17 cellular contexts compared by ENCODE assay signal in the genomic region with DNA sequence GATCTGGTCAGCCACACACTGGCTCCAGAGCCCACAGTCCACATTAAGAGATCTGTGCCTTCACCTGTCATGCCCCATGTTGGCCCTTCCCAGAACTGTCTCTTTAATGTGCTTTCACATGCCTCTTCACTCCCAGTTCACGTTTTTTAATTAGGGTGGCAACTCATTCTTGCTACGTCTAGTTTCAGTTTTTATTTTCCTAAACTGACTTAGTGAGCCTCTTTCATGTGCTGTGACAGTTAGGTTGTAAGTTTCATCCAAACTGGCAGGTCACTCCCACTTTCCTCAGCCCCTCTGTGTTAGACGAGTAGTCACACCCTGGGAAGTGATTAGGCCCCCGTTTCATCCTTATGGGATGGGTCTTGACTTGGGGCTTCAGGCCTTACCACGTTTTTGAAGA.
DNase-seq lines count a peak whose midpoint lies in the region; ATAC-seq, FAIRE-seq and TF ChIP-seq lines count a peak whose summit lies in the region.
"Had no signal": no experiment of that assay in that cellular context is flagged by ENCODE, and none has a peak within 500 bp of the region (broad histone marks: within the 10 kb centered on the region; RNA-seq: fewer than 3 reads in every experiment).

No MANE protein-coding gene starts in this region.

- peak overlapping the region; percentile 41 for H3K4me3 Mint-ChIP-seq in activated CD8-positive, alpha-beta memory T cell treated with anti-CD3 and anti-CD28 coated beads, Interleukin-2, amount 10 ng/mL, durations not matched to agents 7 days and 5 days
- peak overlapping the region; percentile 75 for H3K4me3 Mint-ChIP-seq in activated T-helper 1 cell treated with anti-CD3 and anti-CD28 coated beads, Interleukin-12 subunit alpha, Interleukin-12 subunit beta, Interleukin-2, Interleukin-4 antibody, amounts not matched to agents 30 ng/mL and 10 ng/mL and 1 ng/mL, durations not matched to agents 14 hours and 24 hours and 36 hours
- peak overlapping the region in 5 of 10 donors; percentile 10 to 75 (median 48) for H3K4me3 Mint-ChIP-seq in naive thymus-derived CD8-positive, alpha-beta T cell

- ATAC-seq in activated CD8-positive, alpha-beta memory T cell treated with anti-CD3 and anti-CD28 coated beads, Interleukin-2, amount 10 ng/mL, durations not matched to agents 7 days and 5 days: peak; percentile 58
- peak; percentile 6 to 26 for ATAC-seq in naive thymus-derived CD8-positive, alpha-beta T cell
- no peak for ATAC-seq in GM19455 (IDR thresholded peaks at IDR 0.05; ENCODE audit: unreplicated experiment)
- ATAC-seq: esophagus mucosa, K562 had no signal

- H3K9me3 Mint-ChIP-seq in activated CD8-positive, alpha-beta memory T cell treated with anti-CD3 and anti-CD28 coated beads, Interleukin-2, amount 10 ng/mL, durations not matched to agents 7 days and 5 days (ENCODE audit: low read depth): no peaks in the 10 kb centered on the region
- no peaks in the 10 kb centered on the region for H3K9me3 Mint-ChIP-seq in activated T-helper 1 cell treated with anti-CD3 and anti-CD28 coated beads, Interleukin-12 subunit alpha, Interleukin-12 subunit beta, Interleukin-2, Interleukin-4 antibody, amounts not matched to agents 30 ng/mL and 10 ng/mL and 1 ng/mL, durations not matched to agents 14 hours and 24 hours and 36 hours
- H3K9me3 Mint-ChIP-seq in naive thymus-derived CD8-positive, alpha-beta T cell: peaks cover 0 to 4% (median 0%) of the 10 kb centered on the region in 9 donors

- H3K36me3 Mint-ChIP-seq in activated CD8-positive, alpha-beta memory T cell treated with anti-CD3 and anti-CD28 coated beads, Interleukin-2, amount 10 ng/mL, durations not matched to agents 7 days and 5 days: peaks cover 2% of the 10 kb centered on the region
- H3K36me3 Mint-ChIP-seq in activated T-helper 1 cell treated with anti-CD3 and anti-CD28 coated beads, Interleukin-12 subunit alpha, Interleukin-12 subunit beta, Interleukin-2, Interleukin-4 antibody, amounts not matched to agents 30 ng/mL and 10 ng/mL and 1 ng/mL, durations not matched to agents 14 hours and 24 hours and 36 hours (ENCODE audit: low read depth): peaks cover 17% of the 10 kb centered on the region
- H3K36me3 Mint-ChIP-seq in naive thymus-derived CD8-positive, alpha-beta T cell: no peaks in the 10 kb centered on the region

- H3K27me3 Mint-ChIP-seq in activated CD8-positive, alpha-beta memory T cell treated with anti-CD3 and anti-CD28 coated beads, Interleukin-2, amount 10 ng/mL, durations not matched to agents 7 days and 5 days: no peaks in the 10 kb centered on the region
- no peaks in the 10 kb centered on the region for H3K27me3 Mint-ChIP-seq in activated T-helper 1 cell treated with anti-CD3 and anti-CD28 coated beads, Interleukin-12 subunit alpha, Interleukin-12 subunit beta, Interleukin-2, Interleukin-4 antibody, amounts not matched to agents 30 ng/mL and 10 ng/mL and 1 ng/mL, durations not matched to agents 14 hours and 24 hours and 36 hours (ENCODE audit: insufficient read depth)
- H3K27me3 Mint-ChIP-seq in naive thymus-derived CD8-positive, alpha-beta T cell: no peaks in the 10 kb centered on the region

- peak; percentile 76 for FAIRE-seq in GM12891 (lab: Jason Lieb, UNC)
- FAIRE-seq: K562 had no signal

- DNase-seq in activated CD8-positive, alpha-beta memory T cell treated with anti-CD3 and anti-CD28 coated beads, Interleukin-2, amount 10 ng/mL, durations not matched to agents 7 days and 5 days: no peak
- DNase-seq in activated CD8-positive, alpha-beta memory T cell treated with anti-CD3 and anti-CD28 coated beads, Interleukin-2, amount 50 U/mL, for 4 hours: no peak
- no peak for DNase-seq in GM12891 (ENCODE audit: insufficient read length, low spot score)
- DNase-seq in activated T-helper 1 cell treated with anti-CD3 and anti-CD28 coated beads, Interleukin-12 subunit alpha, Interleukin-12 subunit beta, Interleukin-2, Interleukin-4 antibody, amounts not matched to agents 30 ng/mL and 10 ng/mL and 1 ng/mL, durations not matched to agents 14 hours and 24 hours and 36 hours (ENCODE audit: low spot score): no peak
- DNase-seq in naive thymus-derived CD8-positive, alpha-beta T cell: no peak
- no peak for DNase-seq in OCI-M2 (lab: John Stamatoyannopoulos, UW; ENCODE audit: unreplicated experiment)
- no peak for DNase-seq in GM03348 (ENCODE audit: low spot score)
- DNase-seq: amygdala, GM23248, kidney glomerular epithelial cell, NCI-H1694, OCI-M1, posterior cingulate gyrus, SIG-M5 had no signal

- CTCF ChIA-PET in activated CD8-positive, alpha-beta memory T cell treated with anti-CD3 and anti-CD28 coated beads, Interleukin-2, amount 10 ng/mL, durations not matched to agents 7 days and 5 days (lab: Charles Lee): no interaction called here

- peak overlapping the region; percentile 87 for H3K27ac Mint-ChIP-seq in activated CD8-positive, alpha-beta memory T cell treated with anti-CD3 and anti-CD28 coated beads, Interleukin-2, amount 10 ng/mL, durations not matched to agents 7 days and 5 days
- H3K27ac Mint-ChIP-seq in activated T-helper 1 cell treated with anti-CD3 and anti-CD28 coated beads, Interleukin-12 subunit alpha, Interleukin-12 subunit beta, Interleukin-2, Interleukin-4 antibody, amounts not matched to agents 30 ng/mL and 10 ng/mL and 1 ng/mL, durations not matched to agents 14 hours and 24 hours and 36 hours: peak overlapping the region; percentile 96
- H3K27ac Mint-ChIP-seq in naive thymus-derived CD8-positive, alpha-beta T cell: peak overlapping the region in 5 of 10 donors; percentile 71 to 98 (median 94)

- no peak for TF ChIP-seq POLR2A in GM12891 (IDR thresholded peaks at IDR 0.05; ENCODE audit: low read depth, low read length)

- POLR2A ChIA-PET in naive thymus-derived CD8-positive, alpha-beta T cell (lab: Charles Lee): no interaction called here

- intact Hi-C loops in activated T-helper 1 cell treated with anti-CD3 and anti-CD28 coated beads, Interleukin-12 subunit alpha, Interleukin-12 subunit beta, Interleukin-2, Interleukin-4 antibody, amounts not matched to agents 30 ng/mL and 10 ng/mL and 1 ng/mL, durations not matched to agents 14 hours and 24 hours and 36 hours (cut with micrococcal nuclease): loop anchor here (1.0 to 10.0 kb wide), 5 partner anchors 8 to 1674 kb away; no protein-coding TSS in a partner anchor

- peaks cover 41% of the 10 kb centered on the region for H3K4me1 Mint-ChIP-seq in activated CD8-positive, alpha-beta memory T cell treated with anti-CD3 and anti-CD28 coated beads, Interleukin-2, amount 10 ng/mL, durations not matched to agents 7 days and 5 days
- H3K4me1 Mint-ChIP-seq in activated T-helper 1 cell treated with anti-CD3 and anti-CD28 coated beads, Interleukin-12 subunit alpha, Interleukin-12 subunit beta, Interleukin-2, Interleukin-4 antibody, amounts not matched to agents 30 ng/mL and 10 ng/mL and 1 ng/mL, durations not matched to agents 14 hours and 24 hours and 36 hours (ENCODE audit: low read depth): peaks cover 51% of the 10 kb centered on the region
- peaks cover 23 to 59% (median 38%) of the 10 kb centered on the region in 4 donors for H3K4me1 Mint-ChIP-seq in naive thymus-derived CD8-positive, alpha-beta T cell

TF ChIP-seq in GM12891, 5 proteins besides CTCF, POLR2A, EP300 and RAD21:
- TF ChIP-seq SPI1 (IDR thresholded peaks at IDR 0.05; ENCODE audit: low read depth, low read length) (no peak), POU2F2 (IDR thresholded peaks at IDR 0.05; ENCODE audit: low read depth, low read length) (no peak), PAX5 (IDR thresholded peaks at IDR 0.05; ENCODE audit: insufficient read depth, low read length, severe bottlenecking) (no peak), POLR2AphosphoS5 (IDR thresholded peaks at IDR 0.05; ENCODE audit: low read depth, low read length) (no peak), TAF1 (IDR thresholded peaks at IDR 0.05; ENCODE audit: low read depth, low read length) (no peak)
